Comparison of ENCODE assay signal across 8 cellular contexts in genomic region chr17:42670925-42671657, GRCh38. TPM values are rescaled to one million over a fixed set of nuclear protein-coding genes. Genes with fewer than 3 reads are reported as not detected.
DNase-seq lines count a peak whose midpoint lies in the region; ATAC-seq and TF ChIP-seq lines count a peak whose summit lies in the region.
"Had no signal": no experiment of that assay in that cellular context is flagged by ENCODE, and none has a peak within 500 bp of the region (broad histone marks: within the 10 kb centered on the region; RNA-seq: fewer than 3 reads in every experiment).

No MANE protein-coding gene starts in this region.

- peaks cover 38% of the 10 kb centered on the region for H3K4me1 ChIP-seq in HUES64 (ENCODE audit: insufficient read depth, low read length)
- peaks cover 16 to 21% of the 10 kb centered on the region in 2 donors for H3K4me1 ChIP-seq in breast epithelium
- H3K4me1 ChIP-seq in left lung: peaks cover 30 to 69% of the 10 kb centered on the region in 2 donors

- no peak for ATAC-seq in GM18873 (IDR thresholded peaks at IDR 0.05; ENCODE audit: low FRiP score, unreplicated experiment)
- ATAC-seq in left lung: no peak

- no peak for TF ChIP-seq CTCF in breast epithelium (IDR thresholded peaks at IDR 0.05)
- no peak for TF ChIP-seq CTCF in osteocyte (IDR thresholded peaks at IDR 0.05)
- TF ChIP-seq CTCF in left lung (IDR thresholded peaks at IDR 0.05): no peak

- H3K4me3 Mint-ChIP-seq in osteocyte (ENCODE audit: unreplicated experiment): no peak overlapping the region

- TF ChIP-seq POLR2A in breast epithelium (IDR thresholded peaks at IDR 0.05): no peak

- H3K27ac ChIP-seq in HUES64 (ENCODE audit: low read depth, low read length): no peak overlapping the region
- H3K27ac ChIP-seq in breast epithelium: peak overlapping the region; percentile 33 to 75
- H3K27ac ChIP-seq in left lung: no peak overlapping the region

- H3K27ac Mint-ChIP-seq in osteocyte (ENCODE audit: unreplicated experiment): peak overlapping the region; percentile 69

- no peaks in the 10 kb centered on the region for H3K9me3 Mint-ChIP-seq in osteocyte (ENCODE audit: unreplicated experiment)

- DNase-seq in breast epithelium (ENCODE audit: low spot score in 2 of 2) (no peak), osteocyte (ENCODE audit: extremely low spot score, unreplicated experiment) (no peak), left lung (no peak), NCI-H1105 treated with DMSO at 0.1 percent for 48 hours (lab: John Stamatoyannopoulos, UW) (no peak)
- DNase-seq: NCI-H524, SW 1271 had no signal

- H3K27me3 ChIP-seq in HUES64 (ENCODE audit: insufficient read depth, low read length): peaks cover 50% of the 10 kb centered on the region
- H3K27me3 ChIP-seq in breast epithelium: no peaks in the 10 kb centered on the region
- peaks cover 0 to 70% of the 10 kb centered on the region in 2 donors for H3K27me3 ChIP-seq in left lung

- H3K27me3 Mint-ChIP-seq in osteocyte (ENCODE audit: unreplicated experiment): no peaks in the 10 kb centered on the region

- H3K4me3 ChIP-seq in HUES64 (ENCODE audit: low read length): peak overlapping the region; percentile 59
- H3K4me3 ChIP-seq in breast epithelium: no peak overlapping the region
- no peak overlapping the region for H3K4me3 ChIP-seq in left lung

- intact Hi-C loops in breast epithelium (cut with DNase I; ENCODE audit: low total_unique reads): loop anchor here (5.0 to 10.0 kb wide), 2 partner anchors 96 to 351 kb away; partner anchors contain the start of genes PSMC3IP and VAT1
- intact Hi-C loops in left lung (cut with DNase I): no loop called here

- 53% methylated on average over 38 of the region's 38 CpGs for WGBS in HUES64

- H3K9ac ChIP-seq in HUES64 (ENCODE audit: low read depth, low read length): no peak overlapping the region

- H3K36me3 Mint-ChIP-seq in osteocyte (ENCODE audit: unreplicated experiment): peaks cover 19% of the 10 kb centered on the region

- H3K4me1 Mint-ChIP-seq in osteocyte (ENCODE audit: unreplicated experiment): peaks cover 45% of the 10 kb centered on the region

- H3K36me3 ChIP-seq in HUES64 (ENCODE audit: insufficient read depth, low read length): peaks cover 34% of the 10 kb centered on the region
- H3K36me3 ChIP-seq in breast epithelium: no peaks in the 10 kb centered on the region
- peaks cover 0 to 53% of the 10 kb centered on the region in 2 donors for H3K36me3 ChIP-seq in left lung

- H3K9me3 ChIP-seq in HUES64 (ENCODE audit: insufficient read depth, low read depth, low read length): no peaks in the 10 kb centered on the region
- no peaks in the 10 kb centered on the region for H3K9me3 ChIP-seq in breast epithelium
- no peaks in the 10 kb centered on the region for H3K9me3 ChIP-seq in left lung

RNA-seq across cellular contexts. Expression of gene PLEKHH3, which starts 5.7 kb away (rescaled TPM):
- 10.0 TPM for polyA plus RNA-seq in HUES64 (2013, experiment 1 of 2)
- polyA plus RNA-seq in HUES64 (2013, experiment 2 of 2): 12.9 TPM
- 10 to 100 TPM; 15.4 to 32.2 (median 24.6) TPM for total RNA-seq in breast epithelium
- total RNA-seq in osteocyte: 26.7 and 28.9 TPM in 2 replicates
- 10 to 100 TPM; 22.5 to 34.2 TPM for total RNA-seq in left lung

RNA-seq across cellular contexts. Expression of gene CCR10, which starts 10.6 kb away (rescaled TPM):
- 0.20 TPM for polyA plus RNA-seq in HUES64 (2013, experiment 1 of 2)
- polyA plus RNA-seq in HUES64 (2013, experiment 2 of 2): 1.1 TPM
- 1 to 10 TPM; 1.6 to 4.6 (median 1.9) TPM for total RNA-seq in breast epithelium
- total RNA-seq in osteocyte: 1.2 and 1.6 TPM in 2 replicates
- total RNA-seq in left lung: 1 to 10 TPM in 1 of 2 donors, under 1 TPM in 1; 0.55 to 1.2 TPM

RNA-seq across cellular contexts. Expression of gene CNTNAP1, which starts 11.2 kb away (rescaled TPM):
- 4.1 TPM for polyA plus RNA-seq in HUES64 (2013, experiment 1 of 2)
- polyA plus RNA-seq in HUES64 (2013, experiment 2 of 2): 6.6 TPM
- 1 to 10 TPM; 1.8 to 4.9 (median 3.7) TPM for total RNA-seq in breast epithelium
- total RNA-seq in osteocyte: 35.8 and 40.4 TPM in 2 replicates
- 10 to 100 TPM; 11.7 to 15.1 TPM for total RNA-seq in left lung

RNA-seq across cellular contexts. Expression of gene TUBG2, which starts 12.0 kb away (rescaled TPM):
- polyA plus RNA-seq in HUES64 (2013, experiment 1 of 2): 8.3 TPM
- polyA plus RNA-seq in HUES64 (2013, experiment 2 of 2): 10.7 TPM
- total RNA-seq in breast epithelium (10 to 100 TPM; 19.2 to 27.9 (median 26.1) TPM), osteocyte (32.8 and 33.3 TPM in 2 replicates), left lung (10 to 100 TPM; 13.1 to 19.5 TPM)

Comparison
In these comparisons a context has a peak if more than half of its experiments do, and no peak if none do; other contexts are left out.
1. H3K27ac ChIP-seq: peak in breast epithelium (2 of 2); none in HUES64 (single experiment) and left lung (0 of 2).